7 cellular contexts compared by ENCODE assay signal in genomic region chr1:23478896-23479790, GRCh38. TPM values are rescaled to one million over a fixed set of nuclear protein-coding genes. Genes with fewer than 3 reads are reported as not detected.
DNase-seq lines count a peak whose midpoint lies in the region; FAIRE-seq and TF ChIP-seq lines count a peak whose summit lies in the region.

No MANE protein-coding gene starts in this region.

- no peak overlapping the region for H3K9ac ChIP-seq in endothelial cell of umbilical vein (replicated peaks; ENCODE audit: extremely low read depth, insufficient read depth, low read length)
- H3K9ac ChIP-seq in mesenchymal stem cell (ENCODE audit: low read length), result peak overlapping the region; percentile 79
- H3K9ac ChIP-seq in mesendoderm (ENCODE audit: low read length), result no peak overlapping the region

- H3K79me1 ChIP-seq in mesenchymal stem cell (replicated peaks; ENCODE audit: low read length, poor library complexity, severe bottlenecking) (peaks cover 40% of the 10 kb centered on the region), mesendoderm (ENCODE audit: low read length) (peaks cover 41% of the 10 kb centered on the region)

- H2BK120ac ChIP-seq in mesenchymal stem cell (ENCODE audit: low read depth, low read length) (no peak overlapping the region), mesendoderm (ENCODE audit: low read depth, low read length) (no peak overlapping the region)

- peak; percentile 92 for DNase-seq in NCI-H2196 (lab: John Stamatoyannopoulos, UW; ENCODE audit: unreplicated experiment)
- DNase-seq in endothelial cell of umbilical vein (ENCODE audit: low read depth, low spot score), result peak; percentile 18
- peak; percentile 67 for DNase-seq in mesenchymal stem cell
- peak; percentile 58 to 78 for DNase-seq in uterus
- DNase-seq in HEK293T (ENCODE audit: extremely low spot score), result no peak
- DNase-seq in mesendoderm, result no peak
- DNase-seq in hepatic stellate cell (ENCODE audit: low spot score), result no peak

- H3K4me3 ChIP-seq in endothelial cell of umbilical vein (replicated peaks in 1 of 3; ENCODE audit: insufficient read depth in 1 of 3, low read depth in 1 of 3, low read length in 3 of 3) (no peak overlapping the region), mesenchymal stem cell (ENCODE audit: insufficient read depth in 1 of 2, low read depth in 1 of 2, low read length in 2 of 2) (peak overlapping the region in 1 of 2 experiments; percentile 50), uterus (no peak overlapping the region), mesendoderm (ENCODE audit: low read length) (no peak overlapping the region)

- peaks cover 5% of the 10 kb centered on the region for H3K4me1 ChIP-seq in endothelial cell of umbilical vein (ENCODE audit: control insufficient read depth, extremely low read depth, insufficient read depth, low read length)
- peaks cover 15% of the 10 kb centered on the region for H3K4me1 ChIP-seq in mesenchymal stem cell (ENCODE audit: control insufficient read depth, insufficient read depth, low read depth, low read length)
- no peaks in the 10 kb centered on the region for H3K4me1 ChIP-seq in uterus
- peaks cover 7% of the 10 kb centered on the region for H3K4me1 ChIP-seq in mesendoderm (ENCODE audit: control insufficient read depth, low read depth, low read length)

- TF ChIP-seq POLR2A in endothelial cell of umbilical vein (IDR thresholded peaks at IDR 0.05; ENCODE audit: low read depth, low read length), result no peak
- TF ChIP-seq POLR2A in uterus (IDR thresholded peaks at IDR 0.05), result no peak

- H3K56ac ChIP-seq in mesendoderm (ENCODE audit: low read length), result no peak overlapping the region

- POLR2A ChIA-PET in endothelial cell of umbilical vein (lab: Charles Lee) (no interaction called here), HEK293T (lab: Yijun Ruan, JAX) (no interaction called here)

- H3K27me3 ChIP-seq in endothelial cell of umbilical vein (ENCODE audit: control insufficient read depth in 2 of 2, insufficient read depth in 2 of 2, low read length in 2 of 2), result no peaks in the 10 kb centered on the region
- H3K27me3 ChIP-seq in mesenchymal stem cell (ENCODE audit: control insufficient read depth in 1 of 2, insufficient read depth in 1 of 2, low read length in 2 of 2), result no peaks in the 10 kb centered on the region
- no peaks in the 10 kb centered on the region for H3K27me3 ChIP-seq in uterus
- no peaks in the 10 kb centered on the region for H3K27me3 ChIP-seq in mesendoderm (ENCODE audit: insufficient read depth, low read length, poor library complexity)

- H3K79me2 ChIP-seq in endothelial cell of umbilical vein (ENCODE audit: control insufficient read depth, insufficient read depth, low read length) (no peaks in the 10 kb centered on the region), mesendoderm (ENCODE audit: control insufficient read depth, insufficient read depth, low read length) (peaks cover 48% of the 10 kb centered on the region)

- no peak overlapping the region for H3K14ac ChIP-seq in mesenchymal stem cell (ENCODE audit: low read length in 2 of 2)

- H4K8ac ChIP-seq in mesenchymal stem cell (ENCODE audit: low read length), result no peak overlapping the region
- no peak overlapping the region for H4K8ac ChIP-seq in mesendoderm (ENCODE audit: low read depth, low read length)

- H3K18ac ChIP-seq in mesenchymal stem cell (ENCODE audit: low read depth in 1 of 2, low read length in 2 of 2) (no peak overlapping the region), mesendoderm (ENCODE audit: low read length) (no peak overlapping the region)

- H2AK5ac ChIP-seq in mesenchymal stem cell (ENCODE audit: low read length, severe bottlenecking), result no peak overlapping the region
- H2AK5ac ChIP-seq in mesendoderm (ENCODE audit: low read length), result no peak overlapping the region

- H2AFZ ChIP-seq in endothelial cell of umbilical vein (ENCODE audit: low read depth, low read length), result no peak overlapping the region
- no peak overlapping the region for H2AFZ ChIP-seq in mesenchymal stem cell (ENCODE audit: low read depth, low read length)

- H3K23ac ChIP-seq in mesenchymal stem cell (ENCODE audit: low read length in 2 of 2) (no peak overlapping the region), mesendoderm (ENCODE audit: low read length) (no peak overlapping the region)

- H3K27ac ChIP-seq in endothelial cell of umbilical vein (ENCODE audit: insufficient read depth, low read depth, low read length) (no peak overlapping the region), mesenchymal stem cell (ENCODE audit: low read length, poor library complexity, severe bottlenecking) (no peak overlapping the region), uterus (peak overlapping the region; percentile 25 to 33), mesendoderm (ENCODE audit: low read depth, low read length) (no peak overlapping the region)

- no peaks in the 10 kb centered on the region for H4K20me1 ChIP-seq in endothelial cell of umbilical vein (replicated peaks; ENCODE audit: control insufficient read depth, extremely low read depth, insufficient read depth, low read length)

- no peaks in the 10 kb centered on the region for H3K36me3 ChIP-seq in endothelial cell of umbilical vein (ENCODE audit: control insufficient read depth in 2 of 2, extremely low read depth in 1 of 2, insufficient read depth in 2 of 2, low read length in 2 of 2)
- H3K36me3 ChIP-seq in mesenchymal stem cell (ENCODE audit: control insufficient read depth in 1 of 2, insufficient read depth in 2 of 2, low read depth in 1 of 2, low read length in 2 of 2), result peaks cover 4 to 24% of the 10 kb centered on the region in 2 experiments
- H3K36me3 ChIP-seq in uterus, result no peaks in the 10 kb centered on the region
- no peaks in the 10 kb centered on the region for H3K36me3 ChIP-seq in mesendoderm (ENCODE audit: control insufficient read depth, insufficient read depth, low read length)

- H3K4ac ChIP-seq in mesenchymal stem cell (ENCODE audit: low read depth in 1 of 2, low read length in 2 of 2) (peak overlapping the region in 1 of 2 experiments; percentile 21), mesendoderm (ENCODE audit: low read depth, low read length) (no peak overlapping the region)

- dilution Hi-C loops in endothelial cell of umbilical vein (cut with MboI; ENCODE audit: extremely low pct_ligation_motif_present, low sequenced_read_pairs), result no loop called here

- WGBS in mesenchymal stem cell, result 76% methylated on average over 9 of the region's 9 CpGs
- no CpG with 5 or more reads among the region's 9 CpGs for WGBS in mesendoderm (ENCODE audit: extremely low coverage, insufficient coverage, low lambda C conversion rate)

- CTCF ChIA-PET in endothelial cell of umbilical vein (lab: Charles Lee) (interaction anchor here (0.8 kb wide), 1 partner anchor 18 kb away, joined by 3 read pairs; no protein-coding TSS in a partner anchor), HEK293T (lab: Yijun Ruan, JAX) (no interaction called here)

- no peak overlapping the region for H4K91ac ChIP-seq in mesenchymal stem cell (ENCODE audit: low read length)

- H3K9me3 ChIP-seq in endothelial cell of umbilical vein (replicated peaks; ENCODE audit: control insufficient read depth, insufficient read depth, low read length) (no peaks in the 10 kb centered on the region), mesenchymal stem cell (ENCODE audit: control insufficient read depth, low read length) (no peaks in the 10 kb centered on the region), uterus (no peaks in the 10 kb centered on the region)

- no peaks in the 10 kb centered on the region for H3K9me1 ChIP-seq in endothelial cell of umbilical vein (replicated peaks; ENCODE audit: control insufficient read depth, extremely low read depth, insufficient read depth, low read length)

- H2BK5ac ChIP-seq in mesenchymal stem cell (ENCODE audit: low read depth, low read length, poor library complexity, severe bottlenecking) (no peak overlapping the region), mesendoderm (ENCODE audit: low read length) (no peak overlapping the region)

- FAIRE-seq in endothelial cell of umbilical vein (lab: Jason Lieb, UNC), result no peak

- no peak overlapping the region for H2BK12ac ChIP-seq in mesenchymal stem cell (ENCODE audit: low read length in 2 of 2)

- H3K4me2 ChIP-seq in endothelial cell of umbilical vein (ENCODE audit: insufficient read depth, low read length), result no peak overlapping the region
- no peak overlapping the region for H3K4me2 ChIP-seq in mesenchymal stem cell (ENCODE audit: low read length, poor library complexity, severe bottlenecking)
- H3K4me2 ChIP-seq in mesendoderm (ENCODE audit: low read length), result no peak overlapping the region

- no peak overlapping the region for H4K5ac ChIP-seq in mesendoderm (ENCODE audit: low read length)

- H2BK15ac ChIP-seq in mesenchymal stem cell (ENCODE audit: low read depth, poor library complexity, severe bottlenecking) (no peak overlapping the region), mesendoderm (replicated peaks; ENCODE audit: low read depth) (no peak overlapping the region)

- intact Hi-C loops in endothelial cell of umbilical vein (cut with micrococcal nuclease) (no loop called here), uterus (cut with DNase I; ENCODE audit: low total_unique reads) (no loop called here)

- no peak for TF ChIP-seq CTCF in endothelial cell of umbilical vein (IDR thresholded peaks at IDR 0.05; ENCODE audit: extremely low read depth in 1 of 2, insufficient read depth in 1 of 2, low read depth in 1 of 2, low read length in 2 of 2)
- no peak for TF ChIP-seq CTCF in uterus (IDR thresholded peaks at IDR 0.05)

- no TSS peak for BruUV-seq in endothelial cell of umbilical vein (replicated peaks; lab: Mats Ljungman, UMichigan)

RNA-seq across cellular contexts. Expression of gene ASAP3, which starts 4.8 kb away (rescaled TPM):
- 14.2 and 15.5 TPM in 2 replicates for total RNA-seq in endothelial cell of umbilical vein
- 12.5 and 14.8 TPM in 2 replicates for polyA plus RNA-seq in endothelial cell of umbilical vein
- 7.9 and 11.3 TPM in 2 replicates for polyA plus RNA-seq in endothelial cell of umbilical vein (2011; cell fraction: cytosol; rRNA removed)
- polyA plus RNA-seq in endothelial cell of umbilical vein (2011; cell fraction: nucleus; rRNA removed), result 49.9 and 62.4 TPM in 2 replicates
- polyA plus RNA-seq in endothelial cell of umbilical vein (2012), result 12.8 and 22.2 TPM in 2 replicates
- 18.5 and 18.7 TPM in 2 replicates for polyA minus RNA-seq in endothelial cell of umbilical vein
- 2.3 TPM for polyA minus RNA-seq in endothelial cell of umbilical vein (2011; cell fraction: cytosol; rRNA and poly(A)+ RNA removed)
- polyA minus RNA-seq in endothelial cell of umbilical vein (2011; cell fraction: nucleus; rRNA and poly(A)+ RNA removed), result 9.7 and 11.7 TPM in 2 replicates
- 18.6 TPM for polyA plus RNA-seq in mesenchymal stem cell (2013, experiment 1 of 2)
- polyA plus RNA-seq in mesenchymal stem cell (2013, experiment 2 of 2), result 18.9 TPM
- total RNA-seq in uterus, result 10 to 100 TPM; 48.4 to 87.7 (median 68.2) TPM
- polyA plus RNA-seq in mesendoderm (2013, experiment 1 of 2), result 24.5 TPM
- polyA plus RNA-seq in mesendoderm (2013, experiment 2 of 2), result 24.9 TPM

RNA-seq across cellular contexts. Expression of gene E2F2, which starts 51.9 kb away (rescaled TPM):
- total RNA-seq in endothelial cell of umbilical vein (5.0 and 5.6 TPM in 2 replicates), uterus (1 to 10 TPM in 1 of 4 donors, under 1 TPM in 1, not detected in 2; 0.12 to 4.4 TPM)
- polyA plus RNA-seq in endothelial cell of umbilical vein, result 0.83 and 1.1 TPM in 2 replicates
- polyA plus RNA-seq in endothelial cell of umbilical vein (2011; cell fraction: cytosol; rRNA removed), result 0.95 and 1.2 TPM in 2 replicates
- 1.9 and 2.0 TPM in 2 replicates for polyA plus RNA-seq in endothelial cell of umbilical vein (2011; cell fraction: nucleus; rRNA removed)
- 1.1 and 1.6 TPM in 2 replicates for polyA plus RNA-seq in endothelial cell of umbilical vein (2012)
- polyA minus RNA-seq in endothelial cell of umbilical vein, result 1.5 and 1.9 TPM in 2 replicates
- polyA minus RNA-seq in endothelial cell of umbilical vein (2011; cell fraction: cytosol; rRNA and poly(A)+ RNA removed), result 11.7 TPM
- polyA minus RNA-seq in endothelial cell of umbilical vein (2011; cell fraction: nucleus; rRNA and poly(A)+ RNA removed), result 1.6 and 2.9 TPM in 2 replicates
- 0.59 TPM for polyA plus RNA-seq in mesenchymal stem cell (2013, experiment 1 of 2)
- 0.44 TPM for polyA plus RNA-seq in mesenchymal stem cell (2013, experiment 2 of 2)
- polyA plus RNA-seq in mesendoderm (2013, experiment 1 of 2), result 2.1 TPM
- 1.8 TPM for polyA plus RNA-seq in mesendoderm (2013, experiment 2 of 2)

RNA-seq across cellular contexts. Expression of gene TCEA3, which starts 54.6 kb away (rescaled TPM):
- total RNA-seq in endothelial cell of umbilical vein, result 3.4 and 3.7 TPM in 2 replicates
- 0.75 and 1.5 TPM in 2 replicates for polyA plus RNA-seq in endothelial cell of umbilical vein
- 1.7 and 2.2 TPM in 2 replicates for polyA plus RNA-seq in endothelial cell of umbilical vein (2011; cell fraction: cytosol; rRNA removed)
- 2.5 and 3.0 TPM in 2 replicates for polyA plus RNA-seq in endothelial cell of umbilical vein (2011; cell fraction: nucleus; rRNA removed)
- polyA plus RNA-seq in endothelial cell of umbilical vein (2012), result 2.7 and 4.1 TPM in 2 replicates
- polyA minus RNA-seq in endothelial cell of umbilical vein, result 0.62 and 1.6 TPM in 2 replicates
- 1.8 TPM for polyA minus RNA-seq in endothelial cell of umbilical vein (2011; cell fraction: cytosol; rRNA and poly(A)+ RNA removed)
- 0.87 and 0.96 TPM in 2 replicates for polyA minus RNA-seq in endothelial cell of umbilical vein (2011; cell fraction: nucleus; rRNA and poly(A)+ RNA removed)
- 27.4 TPM for polyA plus RNA-seq in mesenchymal stem cell (2013, experiment 1 of 2)
- polyA plus RNA-seq in mesenchymal stem cell (2013, experiment 2 of 2), result 25.9 TPM
- 10 to 100 TPM; 20.6 to 70.9 (median 27.8) TPM for total RNA-seq in uterus
- 0.17 TPM for polyA plus RNA-seq in mesendoderm (2013, experiment 1 of 2)
- polyA plus RNA-seq in mesendoderm (2013, experiment 2 of 2), result 0.17 TPM

Comparison
In these comparisons a context has a peak if more than half of its experiments do, and no peak if none do; other contexts are left out.
1. DNase-seq: peak in NCI-H2196 (single experiment), endothelial cell of umbilical vein (single experiment), mesenchymal stem cell (single experiment) and uterus (2 of 2); none in HEK293T (single experiment), mesendoderm (single experiment) and hepatic stellate cell (single experiment).
2. H3K27ac ChIP-seq: peak in uterus (2 of 2); none in endothelial cell of umbilical vein (single experiment), mesenchymal stem cell (single experiment) and mesendoderm (single experiment).